ENCODE assay signal across 12 cellular contexts in genomic region chr2:160208662-160209229, GRCh38. TPM values are rescaled to one million over a fixed set of nuclear protein-coding genes. Genes with fewer than 3 reads are reported as not detected.
DNase-seq lines count a peak whose midpoint lies in the region; ATAC-seq and TF ChIP-seq lines count a peak whose summit lies in the region.
"Had no signal": no experiment of that assay in that cellular context is flagged by ENCODE, and none has a peak within 500 bp of the region (broad histone marks: within the 10 kb centered on the region; RNA-seq: fewer than 3 reads in every experiment).

No MANE protein-coding gene starts in this region.

- H3K4me1 ChIP-seq in left ventricle myocardium inferior (peaks cover 16% of the 10 kb centered on the region), fibroblast of lung (ENCODE audit: control insufficient read depth, extremely low read depth, insufficient read depth, low read length) (peaks cover 30% of the 10 kb centered on the region)

- no peaks in the 10 kb centered on the region for H3K27me3 ChIP-seq in left ventricle myocardium inferior (ENCODE audit: low read depth)
- H3K27me3 ChIP-seq in fibroblast of lung (ENCODE audit: control insufficient read depth, insufficient read depth, low read length), result no peaks in the 10 kb centered on the region
- H3K27me3 ChIP-seq in dorsolateral prefrontal cortex, result peaks cover 0 to 4% (median 0%) of the 10 kb centered on the region in 45 donors

- no peak overlapping the region for H3K4me3 ChIP-seq in left ventricle myocardium inferior
- H3K4me3 ChIP-seq in fibroblast of lung (replicated peaks in 1 of 4; ENCODE audit: control extremely low read depth in 1 of 4, insufficient read depth in 1 of 4, low read depth in 3 of 4, low read length in 4 of 4), result no peak overlapping the region
- H3K4me3 ChIP-seq in dorsolateral prefrontal cortex, result no peak overlapping the region

- intact Hi-C loops in left ventricle myocardium inferior (cut with micrococcal nuclease) (no loop called here), left cardiac atrium (cut with DNase I) (no loop called here), dorsolateral prefrontal cortex (cut with DNase I) (loop anchor here in 1 of 2 donors (2.0 kb wide), 1 partner anchor 102 kb away; no protein-coding TSS in a partner anchor)

- H3K36me3 Mint-ChIP-seq in progenitor cell of endocrine pancreas (ENCODE audit: insufficient read depth), result no peaks in the 10 kb centered on the region

- peak overlapping the region; percentile 51 for H3K27ac ChIP-seq in left ventricle myocardium inferior (replicated peaks)
- peak overlapping the region; percentile 50 for H3K27ac ChIP-seq in fibroblast of lung (ENCODE audit: insufficient read depth, low read length)
- H3K27ac ChIP-seq in dorsolateral prefrontal cortex, result peak overlapping the region in 11 of 59 donors; percentile 2 to 73 (median 21)

- peaks cover 27% of the 10 kb centered on the region for H3K4me1 Mint-ChIP-seq in progenitor cell of endocrine pancreas (ENCODE audit: low read depth)

- no peaks in the 10 kb centered on the region for H3K9me3 Mint-ChIP-seq in progenitor cell of endocrine pancreas (ENCODE audit: low read depth)
- H3K9me3 Mint-ChIP-seq: central memory CD8-positive, alpha-beta T cell had no signal

- TF ChIP-seq CTCF in left ventricle myocardium inferior (IDR thresholded peaks at IDR 0.05; ENCODE audit: borderline replicate concordance), result no peak
- TF ChIP-seq CTCF in fibroblast of lung (conservative IDR thresholded peaks at IDR 0.05 in 1 of 2, IDR thresholded peaks at IDR 0.05 in 1 of 2; ENCODE audit: low read depth in 1 of 2, low read length in 2 of 2), result no peak
- TF ChIP-seq CTCF in progenitor cell of endocrine pancreas (IDR thresholded peaks at IDR 0.05; ENCODE audit: unreplicated experiment), result no peak
- TF ChIP-seq CTCF in dorsolateral prefrontal cortex (IDR thresholded peaks at IDR 0.05 in 54 of 56, conservative IDR thresholded peaks at IDR 0.05 in 2 of 56; ENCODE audit: low read depth in 1 of 56, partially characterized antibody in 56 of 56), result no peak

- no peak for ATAC-seq in left cardiac atrium

- H3K9ac ChIP-seq in fibroblast of lung (ENCODE audit: insufficient read depth, low read length), result no peak overlapping the region

- H3K36me3 ChIP-seq in left ventricle myocardium inferior (no peaks in the 10 kb centered on the region), fibroblast of lung (ENCODE audit: control insufficient read depth, insufficient read depth, low read length) (no peaks in the 10 kb centered on the region)

- H3K9me3 ChIP-seq in left ventricle myocardium inferior (replicated peaks), result no peaks in the 10 kb centered on the region
- no peaks in the 10 kb centered on the region for H3K9me3 ChIP-seq in fibroblast of lung (ENCODE audit: control insufficient read depth, insufficient read depth, low read depth, low read length)

- no peaks in the 10 kb centered on the region for H4K20me1 ChIP-seq in fibroblast of lung (ENCODE audit: control insufficient read depth, extremely low read depth, insufficient read depth, low read length)

- no peak overlapping the region for H3K4me2 ChIP-seq in fibroblast of lung (ENCODE audit: extremely low read depth, insufficient read depth, low read length)

- no peaks in the 10 kb centered on the region for H3K27me3 Mint-ChIP-seq in progenitor cell of endocrine pancreas

- no peak overlapping the region for H2AFZ ChIP-seq in fibroblast of lung (ENCODE audit: low read length)

- peak overlapping the region; percentile 93 for H3K27ac Mint-ChIP-seq in progenitor cell of endocrine pancreas

- no peak overlapping the region for H3K4me3 Mint-ChIP-seq in progenitor cell of endocrine pancreas (ENCODE audit: low read depth)
- H3K4me3 Mint-ChIP-seq: central memory CD8-positive, alpha-beta T cell had no signal

- no peak for DNase-seq in left ventricle myocardium inferior
- DNase-seq in left cardiac atrium, result no peak
- no peak for DNase-seq in fibroblast of lung (ENCODE audit: low read depth in 2 of 2)
- DNase-seq in progenitor cell of endocrine pancreas (ENCODE audit: low spot score, unreplicated experiment), result no peak
- no peak for DNase-seq in activated CD4-positive, alpha-beta T cell treated with anti-CD3 and anti-CD28 coated beads for 4 hours
- DNase-seq in dorsolateral prefrontal cortex, result no peak
- no peak for DNase-seq in activated gamma-delta T cell (lab: John Stamatoyannopoulos, UW)
- no peak for DNase-seq in NCI-H128 (lab: John Stamatoyannopoulos, UW; ENCODE audit: unreplicated experiment)
- DNase-seq: activated T-cell treated with anti-CD3 and anti-CD28 coated beads, Interleukin-2, amount 50 U/mL, for 1 hour; Karpas-422 had no signal

- H3K79me2 ChIP-seq in fibroblast of lung (ENCODE audit: control insufficient read depth, insufficient read depth, low read length), result no peaks in the 10 kb centered on the region

RNA-seq across cellular contexts. Expression of gene ITGB6, which starts 8.7 kb away (rescaled TPM):
- total RNA-seq in left ventricle myocardium inferior, result 0.99 TPM
- under 1 TPM; 0.77 to 0.86 TPM for total RNA-seq in left cardiac atrium
- not detected in 2 replicates for total RNA-seq in fibroblast of lung
- 0.01 TPM in 2 replicates for polyA plus RNA-seq in fibroblast of lung
- polyA plus RNA-seq in fibroblast of lung (2012), result not detected in 2 replicates
- not detected in 2 replicates for polyA minus RNA-seq in fibroblast of lung (ENCODE audit: low replicate concordance)
- total RNA-seq in progenitor cell of endocrine pancreas, result 6.7 and 7.0 TPM in 2 replicates
- total RNA-seq in dorsolateral prefrontal cortex, result not detected
- total RNA-seq: fibroblast of villous mesenchyme had no signal
